1 cellular context compared by ENCODE assay signal in genomic region chr10:96863922-96864543, GRCh38.
TF ChIP-seq lines count a peak whose summit lies in the region.

No MANE protein-coding gene starts in this region.

TF ChIP-seq in HepG2, 621 proteins besides CTCF, POLR2A, EP300 and RAD21 (continued from another document and continues in another):
- TF ChIP-seq BCL6 (CRISPR knock-in tag; IDR thresholded peaks at IDR 0.05) (peak; percentile 77), ZNF746 (CRISPR knock-in tag; IDR thresholded peaks at IDR 0.05) (no peak), HOXA3 (CRISPR knock-in tag; IDR thresholded peaks at IDR 0.05) (no peak), IKZF4 (CRISPR knock-in tag; IDR thresholded peaks at IDR 0.05; ENCODE audit: borderline replicate concordance, low read depth, not compliant biosample characterization) (no peak), NONO (IDR thresholded peaks at IDR 0.05) (no peak), NONO (CRISPR knock-in tag; conservative IDR thresholded peaks at IDR 0.05) (no peak), ZBTB37 (CRISPR knock-in tag; IDR thresholded peaks at IDR 0.05) (no peak), MZF1 (CRISPR knock-in tag; IDR thresholded peaks at IDR 0.05; ENCODE audit: borderline replicate concordance) (no peak), ZNF720 (CRISPR knock-in tag; IDR thresholded peaks at IDR 0.05) (no peak), FOXC1 (CRISPR knock-in tag; IDR thresholded peaks at IDR 0.05; ENCODE audit: borderline replicate concordance) (no peak), CHD2 (IDR thresholded peaks at IDR 0.05; ENCODE audit: low read depth, low read length) (no peak), SYNCRIP (IDR thresholded peaks at IDR 0.05; ENCODE audit: insufficient read depth, low read depth, low read length) (no peak), SIN3B (IDR thresholded peaks at IDR 0.05; ENCODE audit: low read length) (no peak), TAF1 (CRISPR knock-in tag; IDR thresholded peaks at IDR 0.05) (no peak), ZNF878 (CRISPR knock-in tag; IDR thresholded peaks at IDR 0.05) (no peak), ZNF780A (CRISPR knock-in tag; IDR thresholded peaks at IDR 0.05) (no peak), FOXA1 (IDR thresholded peaks at IDR 0.05) (peak; percentile 91), FOXA1 (CRISPR knock-in tag; IDR thresholded peaks at IDR 0.05) (peak; percentile 74), ZNF329 (CRISPR knock-in tag; IDR thresholded peaks at IDR 0.05; ENCODE audit: low read depth) (no peak), TOE1 (CRISPR knock-in tag; IDR thresholded peaks at IDR 0.05) (no peak), KDM5B (CRISPR knock-in tag; IDR thresholded peaks at IDR 0.05; ENCODE audit: borderline replicate concordance) (no peak), MAFK (conservative IDR thresholded peaks at IDR 0.05 in 1 of 2, IDR thresholded peaks at IDR 0.05 in 1 of 2; ENCODE audit: low read length in 2 of 2) (no peak), MEIS1 (CRISPR knock-in tag; IDR thresholded peaks at IDR 0.05; ENCODE audit: borderline replicate concordance) (0 out of 2 replicates have a peak, but pooled peaks have one; percentile 19), ZNF33B (CRISPR knock-in tag; IDR thresholded peaks at IDR 0.05) (no peak), HDAC2 (CRISPR knock-in tag; IDR thresholded peaks at IDR 0.05) (peak; percentile 86), FLYWCH1 (CRISPR knock-in tag; IDR thresholded peaks at IDR 0.05) (no peak), ZMAT3 (CRISPR knock-in tag; conservative IDR thresholded peaks at IDR 0.05) (0 out of 2 replicates have a peak, but pooled peaks have one; percentile 37), ZSCAN29 (CRISPR knock-in tag; conservative IDR thresholded peaks at IDR 0.05) (no peak), ZNF552 (CRISPR knock-in tag; IDR thresholded peaks at IDR 0.05; ENCODE audit: borderline replicate concordance) (no peak), ZNF547 (CRISPR knock-in tag; IDR thresholded peaks at IDR 0.05) (no peak), ZNF383 (CRISPR knock-in tag; IDR thresholded peaks at IDR 0.05; ENCODE audit: borderline replicate concordance) (no peak), XRCC5 (optimal IDR thresholded peaks at IDR 0.05; ENCODE audit: low read length) (no peak), MAX (IDR thresholded peaks at IDR 0.05) (no peak), SRSF4 (IDR thresholded peaks at IDR 0.05; ENCODE audit: low read depth, low read length, poor library complexity, severe bottlenecking) (no peak), CREBL2 (CRISPR knock-in tag; IDR thresholded peaks at IDR 0.05; ENCODE audit: borderline replicate concordance) (no peak), PHF20 (CRISPR knock-in tag; IDR thresholded peaks at IDR 0.05) (no peak), AHR (CRISPR knock-in tag; IDR thresholded peaks at IDR 0.05) (no peak), PRDM10 (CRISPR knock-in tag; IDR thresholded peaks at IDR 0.05; ENCODE audit: low read depth) (no peak), PRDM4 (CRISPR knock-in tag; IDR thresholded peaks at IDR 0.05; ENCODE audit: borderline replicate concordance) (no peak), RFX1 (IDR thresholded peaks at IDR 0.05) (no peak), ZNF264 (CRISPR knock-in tag; IDR thresholded peaks at IDR 0.05) (no peak), ZZZ3 (CRISPR knock-in tag; IDR thresholded peaks at IDR 0.05; ENCODE audit: borderline replicate concordance) (no peak), ARID2 (CRISPR knock-in tag; IDR thresholded peaks at IDR 0.05; ENCODE audit: borderline replicate concordance) (no peak), ARHGAP35 (CRISPR knock-in tag; IDR thresholded peaks at IDR 0.05; ENCODE audit: borderline replicate concordance) (no peak), CSRNP2 (CRISPR knock-in tag; conservative IDR thresholded peaks at IDR 0.05; ENCODE audit: low read depth) (no peak), ZNF337 (CRISPR knock-in tag; IDR thresholded peaks at IDR 0.05; ENCODE audit: borderline replicate concordance, low read depth) (0 out of 2 replicates have a peak, but pooled peaks have one; percentile 30), MED1 (CRISPR knock-in tag; IDR thresholded peaks at IDR 0.05) (peak; percentile 77), TAF15 (IDR thresholded peaks at IDR 0.05; ENCODE audit: low read depth, low read length, poor library complexity, severe bottlenecking) (no peak), TBP (CRISPR knock-in tag; IDR thresholded peaks at IDR 0.05) (no peak)
- TF ChIP-seq, protein P1, sequence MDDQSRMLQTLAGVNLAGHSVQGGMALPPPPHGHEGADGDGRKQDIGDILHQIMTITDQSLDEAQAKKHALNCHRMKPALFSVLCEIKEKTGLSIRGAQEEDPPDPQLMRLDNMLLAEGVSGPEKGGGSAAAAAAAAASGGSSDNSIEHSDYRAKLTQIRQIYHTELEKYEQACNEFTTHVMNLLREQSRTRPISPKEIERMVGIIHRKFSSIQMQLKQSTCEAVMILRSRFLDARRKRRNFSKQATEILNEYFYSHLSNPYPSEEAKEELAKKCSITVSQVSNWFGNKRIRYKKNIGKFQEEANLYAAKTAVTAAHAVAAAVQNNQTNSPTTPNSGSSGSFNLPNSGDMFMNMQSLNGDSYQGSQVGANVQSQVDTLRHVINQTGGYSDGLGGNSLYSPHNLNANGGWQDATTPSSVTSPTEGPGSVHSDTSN (CRISPR knock-in tag; IDR thresholded peaks at IDR 0.05; ENCODE audit: borderline replicate concordance): no peak
- TF ChIP-seq, protein P2, sequence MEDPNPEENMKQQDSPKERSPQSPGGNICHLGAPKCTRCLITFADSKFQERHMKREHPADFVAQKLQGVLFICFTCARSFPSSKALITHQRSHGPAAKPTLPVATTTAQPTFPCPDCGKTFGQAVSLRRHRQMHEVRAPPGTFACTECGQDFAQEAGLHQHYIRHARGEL (CRISPR knock-in tag; IDR thresholded peaks at IDR 0.05): no peak
- TF ChIP-seq, protein P3, sequence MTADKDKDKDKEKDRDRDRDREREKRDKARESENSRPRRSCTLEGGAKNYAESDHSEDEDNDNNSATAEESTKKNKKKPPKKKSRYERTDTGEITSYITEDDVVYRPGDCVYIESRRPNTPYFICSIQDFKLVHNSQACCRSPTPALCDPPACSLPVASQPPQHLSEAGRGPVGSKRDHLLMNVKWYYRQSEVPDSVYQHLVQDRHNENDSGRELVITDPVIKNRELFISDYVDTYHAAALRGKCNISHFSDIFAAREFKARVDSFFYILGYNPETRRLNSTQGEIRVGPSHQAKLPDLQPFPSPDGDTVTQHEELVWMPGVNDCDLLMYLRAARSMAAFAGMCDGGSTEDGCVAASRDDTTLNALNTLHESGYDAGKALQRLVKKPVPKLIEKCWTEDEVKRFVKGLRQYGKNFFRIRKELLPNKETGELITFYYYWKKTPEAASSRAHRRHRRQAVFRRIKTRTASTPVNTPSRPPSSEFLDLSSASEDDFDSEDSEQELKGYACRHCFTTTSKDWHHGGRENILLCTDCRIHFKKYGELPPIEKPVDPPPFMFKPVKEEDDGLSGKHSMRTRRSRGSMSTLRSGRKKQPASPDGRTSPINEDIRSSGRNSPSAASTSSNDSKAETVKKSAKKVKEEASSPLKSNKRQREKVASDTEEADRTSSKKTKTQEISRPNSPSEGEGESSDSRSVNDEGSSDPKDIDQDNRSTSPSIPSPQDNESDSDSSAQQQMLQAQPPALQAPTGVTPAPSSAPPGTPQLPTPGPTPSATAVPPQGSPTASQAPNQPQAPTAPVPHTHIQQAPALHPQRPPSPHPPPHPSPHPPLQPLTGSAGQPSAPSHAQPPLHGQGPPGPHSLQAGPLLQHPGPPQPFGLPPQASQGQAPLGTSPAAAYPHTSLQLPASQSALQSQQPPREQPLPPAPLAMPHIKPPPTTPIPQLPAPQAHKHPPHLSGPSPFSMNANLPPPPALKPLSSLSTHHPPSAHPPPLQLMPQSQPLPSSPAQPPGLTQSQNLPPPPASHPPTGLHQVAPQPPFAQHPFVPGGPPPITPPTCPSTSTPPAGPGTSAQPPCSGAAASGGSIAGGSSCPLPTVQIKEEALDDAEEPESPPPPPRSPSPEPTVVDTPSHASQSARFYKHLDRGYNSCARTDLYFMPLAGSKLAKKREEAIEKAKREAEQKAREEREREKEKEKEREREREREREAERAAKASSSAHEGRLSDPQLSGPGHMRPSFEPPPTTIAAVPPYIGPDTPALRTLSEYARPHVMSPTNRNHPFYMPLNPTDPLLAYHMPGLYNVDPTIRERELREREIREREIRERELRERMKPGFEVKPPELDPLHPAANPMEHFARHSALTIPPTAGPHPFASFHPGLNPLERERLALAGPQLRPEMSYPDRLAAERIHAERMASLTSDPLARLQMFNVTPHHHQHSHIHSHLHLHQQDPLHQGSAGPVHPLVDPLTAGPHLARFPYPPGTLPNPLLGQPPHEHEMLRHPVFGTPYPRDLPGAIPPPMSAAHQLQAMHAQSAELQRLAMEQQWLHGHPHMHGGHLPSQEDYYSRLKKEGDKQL (CRISPR knock-in tag; IDR thresholded peaks at IDR 0.05; ENCODE audit: low read depth): peak; percentile 90
- TF ChIP-seq, protein P4, sequence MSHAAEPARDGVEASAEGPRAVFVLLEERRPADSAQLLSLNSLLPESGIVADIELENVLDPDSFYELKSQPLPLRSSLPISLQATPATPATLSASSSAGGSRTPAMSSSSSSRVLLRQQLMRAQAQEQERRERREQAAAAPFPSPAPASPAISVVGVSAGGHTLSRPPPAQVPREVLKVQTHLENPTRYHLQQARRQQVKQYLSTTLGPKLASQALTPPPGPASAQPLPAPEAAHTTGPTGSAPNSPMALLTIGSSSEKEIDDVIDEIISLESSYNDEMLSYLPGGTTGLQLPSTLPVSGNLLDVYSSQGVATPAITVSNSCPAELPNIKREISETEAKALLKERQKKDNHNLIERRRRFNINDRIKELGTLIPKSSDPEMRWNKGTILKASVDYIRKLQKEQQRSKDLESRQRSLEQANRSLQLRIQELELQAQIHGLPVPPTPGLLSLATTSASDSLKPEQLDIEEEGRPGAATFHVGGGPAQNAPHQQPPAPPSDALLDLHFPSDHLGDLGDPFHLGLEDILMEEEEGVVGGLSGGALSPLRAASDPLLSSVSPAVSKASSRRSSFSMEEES (CRISPR knock-in tag; IDR thresholded peaks at IDR 0.05): no peak; the same call in 1 of the 2 replicates
